In genomic region chr1:1235016-1235744, GRCh38 we compare ENCODE assay signal across 22 cellular contexts. TPM values are rescaled to one million over a fixed set of nuclear protein-coding genes. Genes with fewer than 3 reads are reported as not detected.
A peak's percentile ranks its signal among the peaks of the same experiment; 100 is the strongest.
DNase-seq lines count a peak whose midpoint lies in the region; ATAC-seq, FAIRE-seq and TF ChIP-seq lines count a peak whose summit lies in the region.
"Had no signal": no experiment of that assay in that cellular context is flagged by ENCODE, and none has a peak within 500 bp of the region (broad histone marks: within the 10 kb centered on the region; RNA-seq: fewer than 3 reads in every experiment).

No MANE protein-coding gene starts in this region.

- no peak for ATAC-seq in A549
- ATAC-seq in Panc1 = no peak
- no peak for ATAC-seq in HG02885 (IDR thresholded peaks at IDR 0.05; ENCODE audit: poor library complexity, unreplicated experiment)
- ATAC-seq: SK-N-SH treated with all-trans-retinoic acid at 6 μM for 48 hours had no signal

- TF ChIP-seq POLR2A in A549 (IDR thresholded peaks at IDR 0.05; ENCODE audit: low read length) = peak; percentile 35; the same call in 1 of the 2 replicates

- H3K4me2 ChIP-seq in A549 = no peak overlapping the region
- H3K4me2 ChIP-seq in astrocyte (ENCODE audit: low read length) = no peak overlapping the region

- no peak for DNase-seq in A549 (ENCODE audit: low read depth in 1 of 2, low spot score in 1 of 2)
- no peak for DNase-seq in Panc1 (ENCODE audit: low read depth, low spot score)
- no peak for DNase-seq in astrocyte (ENCODE audit: low read depth)
- no peak for DNase-seq in DMS79 (lab: John Stamatoyannopoulos, UW)
- no peak for DNase-seq in mesenteric fat pad (ENCODE audit: low spot score)
- no peak for DNase-seq in NCI-H82 treated with DMSO at 0.1 percent for 48 hours (lab: John Stamatoyannopoulos, UW; ENCODE audit: unreplicated experiment)
- DNase-seq: ACHN, BE2C, DMS 273 treated with DMSO at 0.1 percent for 48 hours, GF-D8, KBM-7, NCI-H1436 treated with DMSO at 0.1 percent for 48 hours, NCI-H2081, Peyer's patch, SHP77, T-helper 1 cell had no signal

- H3K4me3 Mint-ChIP-seq in astrocyte (ENCODE audit: unreplicated experiment) = peak overlapping the region; percentile 8

- H3K4me1 ChIP-seq in A549 = peaks cover 42% of the 10 kb centered on the region
- H3K4me1 ChIP-seq in Panc1 (ENCODE audit: control insufficient read depth, insufficient read depth, low read length) = peaks cover 66% of the 10 kb centered on the region
- H3K4me1 ChIP-seq in astrocyte (ENCODE audit: insufficient read depth, low read length) = peaks cover 8% of the 10 kb centered on the region

- no TSS peak for BruUV-seq in Panc1 (replicated peaks; lab: Mats Ljungman, UMichigan)

- H4K20me1 ChIP-seq in astrocyte (ENCODE audit: insufficient read depth, low read length) = peaks cover 24% of the 10 kb centered on the region

- TF ChIP-seq RAD21 in A549 (conservative IDR thresholded peaks at IDR 0.05 in 1 of 2, IDR thresholded peaks at IDR 0.05 in 1 of 2) = no peak

- TF ChIP-seq EP300 in A549 (IDR thresholded peaks at IDR 0.05) = no peak

- WGBS in A549 (ENCODE audit: missing lambda C conversion rate) = 91% methylated on average over 20 of the region's 27 CpGs

- no peak overlapping the region for H3K27ac Mint-ChIP-seq in astrocyte (ENCODE audit: unreplicated experiment)

- no peak for TF ChIP-seq CTCF in A549 (IDR thresholded peaks at IDR 0.05)
- TF ChIP-seq CTCF in C4-2B (conservative IDR thresholded peaks at IDR 0.05) = no peak
- no peak for TF ChIP-seq CTCF in Panc1 (IDR thresholded peaks at IDR 0.05)
- no peak for TF ChIP-seq CTCF in astrocyte (IDR thresholded peaks at IDR 0.05; ENCODE audit: insufficient read depth, low read depth, low read length)

- no peak overlapping the region for H3K9ac ChIP-seq in astrocyte (ENCODE audit: low read length)

- H3K27me3 ChIP-seq in Panc1 (ENCODE audit: control insufficient read depth, insufficient read depth, low read length) (no peaks in the 10 kb centered on the region), astrocyte (ENCODE audit: insufficient read depth, low read length) (no peaks in the 10 kb centered on the region)

- POLR2A ChIA-PET in A549 (lab: Yijun Ruan, JAX) (no interaction called here), Panc1 (lab: Charles Lee) (no interaction called here)

- in situ Hi-C loops in Panc1 (cut with HindIII; ENCODE audit: low pct_unique_long_range_greater_than_20kb, low sequenced_read_pairs) = no loop called here

- peaks cover 3% of the 10 kb centered on the region for H3K36me3 Mint-ChIP-seq in astrocyte (ENCODE audit: low read depth, unreplicated experiment)

- no peak overlapping the region for H3K27ac ChIP-seq in A549
- H3K27ac ChIP-seq in C4-2B = peak overlapping the region; percentile 100; the same call in 1 of the 2 replicates
- peak overlapping the region; percentile 82 for H3K27ac ChIP-seq in Panc1 (ENCODE audit: low read length)
- no peak overlapping the region for H3K27ac ChIP-seq in astrocyte (ENCODE audit: low read depth, low read length)
- H3K27ac ChIP-seq: Peyer's patch had no signal

- H3K9me3 ChIP-seq in A549 (no peaks in the 10 kb centered on the region), Panc1 (ENCODE audit: control insufficient read depth, insufficient read depth, low read depth, low read length) (no peaks in the 10 kb centered on the region), astrocyte (ENCODE audit: insufficient read depth, low read depth, low read length) (peaks cover 9% of the 10 kb centered on the region)
- H3K9me3 ChIP-seq: HAP-1, Peyer's patch had no signal

- no peak overlapping the region for H2AFZ ChIP-seq in astrocyte (ENCODE audit: low read depth, low read length)

- H3K9me3 Mint-ChIP-seq in astrocyte (ENCODE audit: unreplicated experiment) = peaks cover 2% of the 10 kb centered on the region

- no peak for FAIRE-seq in A549 (lab: Jason Lieb, UNC)
- no peak for FAIRE-seq in astrocyte (lab: Jason Lieb, UNC)
- FAIRE-seq: GM19239 had no signal

- intact Hi-C loops in Panc1 (cut with micrococcal nuclease; ENCODE audit: unreplicated experiment) = no loop called here

- CTCF ChIA-PET in A549 (lab: Yijun Ruan, JAX) = interaction anchor here (9.4 kb wide), 1 partner anchor 113 kb away, joined by 46 read pairs; no protein-coding TSS in a partner anchor
- CTCF ChIA-PET in Panc1 (lab: Charles Lee) = no interaction called here

- H3K79me2 ChIP-seq in astrocyte (ENCODE audit: insufficient read depth, low read length) = peaks cover 42% of the 10 kb centered on the region

- peaks cover 8% of the 10 kb centered on the region for H3K4me1 Mint-ChIP-seq in astrocyte (ENCODE audit: low read depth, unreplicated experiment)

- H3K27me3 Mint-ChIP-seq in astrocyte (ENCODE audit: low read depth, unreplicated experiment) = no peaks in the 10 kb centered on the region

- H3K36me3 ChIP-seq in Panc1 (ENCODE audit: control insufficient read depth, insufficient read depth, low read length) = peaks cover 8% of the 10 kb centered on the region; the same call in 1 of the 2 replicates
- no peaks in the 10 kb centered on the region for H3K36me3 ChIP-seq in astrocyte (ENCODE audit: insufficient read depth, low read length)
- H3K36me3 ChIP-seq: Peyer's patch had no signal

- H3K4me3 ChIP-seq in A549 = no peak overlapping the region
- H3K4me3 ChIP-seq in Panc1 (ENCODE audit: low read depth in 2 of 2, low read length in 2 of 2) = no peak overlapping the region
- H3K4me3 ChIP-seq in astrocyte (ENCODE audit: insufficient read depth, low read depth, low read length) = no peak overlapping the region
- H3K4me3 ChIP-seq: HAP-1, Peyer's patch had no signal

TF ChIP-seq in A549, 52 proteins besides CTCF, POLR2A, EP300 and RAD21:
- TF ChIP-seq, protein P1, sequence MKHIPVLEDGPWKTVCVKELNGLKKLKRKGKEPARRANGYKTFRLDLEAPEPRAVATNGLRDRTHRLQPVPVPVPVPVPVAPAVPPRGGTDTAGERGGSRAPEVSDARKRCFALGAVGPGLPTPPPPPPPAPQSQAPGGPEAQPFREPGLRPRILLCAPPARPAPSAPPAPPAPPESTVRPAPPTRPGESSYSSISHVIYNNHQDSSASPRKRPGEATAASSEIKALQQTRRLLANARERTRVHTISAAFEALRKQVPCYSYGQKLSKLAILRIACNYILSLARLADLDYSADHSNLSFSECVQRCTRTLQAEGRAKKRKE (CRISPR knock-in tag; IDR thresholded peaks at IDR 0.05; ENCODE audit: low read depth) = no peak

RNA-seq across cellular contexts. Expression of gene B3GALT6, which starts 3.1 kb away (rescaled TPM):
- polyA plus RNA-seq in A549 (2011; rRNA removed) (9.2 and 12.5 TPM in 2 replicates), A549 (2017; fragmentation: RNase III; extraction: RNeasy Plus Mini Kit Qiagen cat#74134 plus additional on column Dnase treatment) (11.5 to 12.9 TPM (median 12.1 TPM) in 3 replicates)
- 13.7 and 20.0 TPM in 2 replicates for polyA plus RNA-seq in A549 (2012; cell fraction: cytosol; rRNA removed)
- 14.5 and 21.2 TPM in 2 replicates for polyA plus RNA-seq in A549 (2012; cell fraction: nucleus; rRNA removed)
- 7.0 and 7.3 TPM in 2 replicates for polyA minus RNA-seq in A549 (2011; rRNA and poly(A)+ RNA removed)
- total RNA-seq in Panc1 (2021; ENCODE audit: unreplicated experiment) (46.4 TPM), astrocyte (22.4 and 27.5 TPM in 2 replicates), mesenteric fat pad (14.1 TPM)
- 52.8 TPM for polyA plus RNA-seq in Panc1 (2012; ENCODE audit: insufficient read length)

RNA-seq across cellular contexts. Expression of gene SDF4, which starts 3.4 kb away (rescaled TPM):
- polyA plus RNA-seq in A549 (2011; rRNA removed) (38.7 and 58.3 TPM in 2 replicates), A549 (2017; fragmentation: RNase III; extraction: RNeasy Plus Mini Kit Qiagen cat#74134 plus additional on column Dnase treatment) (94.8 to 103 TPM (median 97.4 TPM) in 3 replicates)
- polyA plus RNA-seq in A549 (2012; cell fraction: cytosol; rRNA removed) = 96.1 and 108 TPM in 2 replicates
- 137 and 147 TPM in 2 replicates for polyA plus RNA-seq in A549 (2012; cell fraction: nucleus; rRNA removed)
- polyA minus RNA-seq in A549 (2011; rRNA and poly(A)+ RNA removed) = 25.3 and 40.0 TPM in 2 replicates
- total RNA-seq in Panc1 (2021; ENCODE audit: unreplicated experiment) (335 TPM), astrocyte (175 and 180 TPM in 2 replicates), mesenteric fat pad (144 TPM)
- polyA plus RNA-seq in Panc1 (2012; ENCODE audit: insufficient read length) = 480 TPM

RNA-seq across cellular contexts. Expression of gene C1QTNF12, which starts 11.3 kb away (rescaled TPM):
- polyA plus RNA-seq in A549 (2011; rRNA removed) = 0.46 and 0.47 TPM in 2 replicates
- polyA plus RNA-seq in A549 (2012; cell fraction: cytosol; rRNA removed) = 0.79 and 1.4 TPM in 2 replicates
- polyA plus RNA-seq in A549 (2012; cell fraction: nucleus; rRNA removed) = 8.7 and 10.0 TPM in 2 replicates
- polyA plus RNA-seq in A549 (2017; fragmentation: RNase III; extraction: RNeasy Plus Mini Kit Qiagen cat#74134 plus additional on column Dnase treatment) = 0.76 to 0.98 TPM (median 0.83 TPM) in 3 replicates
- polyA minus RNA-seq in A549 (2011; rRNA and poly(A)+ RNA removed) = not detected in 2 replicates
- total RNA-seq in Panc1 (2021; ENCODE audit: unreplicated experiment) = 41.4 TPM
- 86.9 TPM for polyA plus RNA-seq in Panc1 (2012; ENCODE audit: insufficient read length)
- total RNA-seq in astrocyte = 3.9 and 4.7 TPM in 2 replicates
- 2.9 TPM for total RNA-seq in mesenteric fat pad
- total RNA-seq: Daoy had no signal

RNA-seq across cellular contexts. Expression of gene TNFRSF4, which starts 21.2 kb away (rescaled TPM):
- polyA plus RNA-seq in A549 (2011; rRNA removed) = not detected in 2 replicates
- polyA plus RNA-seq in A549 (2012; cell fraction: cytosol; rRNA removed) = 0.04 TPM in 1 of 2 replicates, not detected in the other
- polyA plus RNA-seq in A549 (2012; cell fraction: nucleus; rRNA removed) = 0.19 and 0.21 TPM in 2 replicates
- polyA plus RNA-seq in A549 (2017; fragmentation: RNase III; extraction: RNeasy Plus Mini Kit Qiagen cat#74134 plus additional on column Dnase treatment) = not detected in 3 replicates
- polyA minus RNA-seq in A549 (2011; rRNA and poly(A)+ RNA removed) = not detected in 2 replicates
- 0.62 TPM for total RNA-seq in Panc1 (2021; ENCODE audit: unreplicated experiment)
- not detected for polyA plus RNA-seq in Panc1 (2012; ENCODE audit: insufficient read length)
- total RNA-seq in astrocyte = 0.34 and 0.41 TPM in 2 replicates
- total RNA-seq in mesenteric fat pad = 10.7 TPM
- total RNA-seq: Daoy had no signal

RNA-seq across cellular contexts. Expression of gene TNFRSF18, which starts 28.8 kb away (rescaled TPM):
- polyA plus RNA-seq in A549 (2011; rRNA removed) = not detected in 2 replicates
- polyA plus RNA-seq in A549 (2012; cell fraction: cytosol; rRNA removed) = not detected in 2 replicates
- not detected in 2 replicates for polyA plus RNA-seq in A549 (2012; cell fraction: nucleus; rRNA removed)
- polyA plus RNA-seq in A549 (2017; fragmentation: RNase III; extraction: RNeasy Plus Mini Kit Qiagen cat#74134 plus additional on column Dnase treatment) = not detected in 3 replicates
- polyA minus RNA-seq in A549 (2011; rRNA and poly(A)+ RNA removed) = not detected in 2 replicates
- 4.3 TPM for total RNA-seq in Panc1 (2021; ENCODE audit: unreplicated experiment)
- polyA plus RNA-seq in Panc1 (2012; ENCODE audit: insufficient read length) = 8.2 TPM
- 0.65 and 0.66 TPM in 2 replicates for total RNA-seq in astrocyte
- total RNA-seq in mesenteric fat pad = 0.80 TPM

Comparison
In these comparisons a context has a peak if more than half of its experiments do, and no peak if none do; other contexts are left out.
1. H3K27ac ChIP-seq: peak in C4-2B (single experiment) and Panc1 (single experiment); none in A549 (0 of 2) and astrocyte (single experiment).